ENCODE assay signal across 8 cellular contexts in genomic region chr11:47552086-47552580, GRCh38. TPM values are rescaled to one million over a fixed set of nuclear protein-coding genes. Genes with fewer than 3 reads are reported as not detected.
A peak's percentile ranks its signal among the peaks of the same experiment; 100 is the strongest.
DNase-seq lines count a peak whose midpoint lies in the region; ATAC-seq and TF ChIP-seq lines count a peak whose summit lies in the region.

No MANE protein-coding gene starts in this region.

- peak overlapping the region; percentile 94 for H3K27ac Mint-ChIP-seq in activated CD8-positive, alpha-beta T cell treated with anti-CD3 and anti-CD28 coated beads, Interleukin-2, amount 10 ng/mL, durations not matched to agents 7 days and 5 days

- H3K27me3 Mint-ChIP-seq in activated CD8-positive, alpha-beta T cell treated with anti-CD3 and anti-CD28 coated beads, Interleukin-2, amount 10 ng/mL, durations not matched to agents 7 days and 5 days (ENCODE audit: low read depth) = no peaks in the 10 kb centered on the region

- H3K27ac ChIP-seq in ACC112 (ENCODE audit: low read depth, low read length) (peak overlapping the region; percentile 76), KMS-11 (peak overlapping the region; percentile 93), neutrophil (peak overlapping the region; percentile 93)

- peak overlapping the region; percentile 93 for H3K9ac ChIP-seq in KMS-11

- H3K9me3 ChIP-seq in neutrophil = no peaks in the 10 kb centered on the region

- H3K36me3 Mint-ChIP-seq in activated CD8-positive, alpha-beta T cell treated with anti-CD3 and anti-CD28 coated beads, Interleukin-2, amount 10 ng/mL, durations not matched to agents 7 days and 5 days (ENCODE audit: low read depth) = peaks cover 34% of the 10 kb centered on the region

- peak overlapping the region; percentile 82 for H3K4me2 ChIP-seq in KMS-11

- H3K4me1 ChIP-seq in ACC112 (ENCODE audit: control insufficient read depth, insufficient read depth, low read length, unreplicated experiment) (peaks cover 38% of the 10 kb centered on the region), KMS-11 (ENCODE audit: low read depth, poor library complexity, severe bottlenecking) (peaks cover 37% of the 10 kb centered on the region), neutrophil (ENCODE audit: control insufficient read depth in 1 of 2, insufficient read depth in 1 of 2, low read depth in 1 of 2, low read length in 1 of 2) (peaks cover 55 to 58% of the 10 kb centered on the region in 2 experiments)

- peak; percentile 4 for ATAC-seq in activated CD8-positive, alpha-beta T cell treated with anti-CD3 and anti-CD28 coated beads, Interleukin-2, amount 10 ng/mL, durations not matched to agents 7 days and 5 days
- ATAC-seq in HG03378 (IDR thresholded peaks at IDR 0.05; ENCODE audit: unreplicated experiment) = no peak

- H3K36me3 ChIP-seq in ACC112 (ENCODE audit: insufficient read depth, low read length) (no peaks in the 10 kb centered on the region), KMS-11 (ENCODE audit: insufficient read depth) (no peaks in the 10 kb centered on the region), neutrophil (no peaks in the 10 kb centered on the region)

- DNase-seq in GM12864 (ENCODE audit: low read depth) = no peak
- peak; percentile 39 for DNase-seq in activated CD8-positive, alpha-beta T cell treated with anti-CD3 and anti-CD28 coated beads, Interleukin-2, amount 10 ng/mL, durations not matched to agents 7 days and 5 days
- peak; percentile 13 for DNase-seq in foreskin melanocyte
- DNase-seq in COLO829 (ENCODE audit: low spot score) = no peak

- no peaks in the 10 kb centered on the region for H3K9me3 Mint-ChIP-seq in activated CD8-positive, alpha-beta T cell treated with anti-CD3 and anti-CD28 coated beads, Interleukin-2, amount 10 ng/mL, durations not matched to agents 7 days and 5 days (ENCODE audit: insufficient read depth)

- peaks cover 41% of the 10 kb centered on the region for H3K4me1 Mint-ChIP-seq in activated CD8-positive, alpha-beta T cell treated with anti-CD3 and anti-CD28 coated beads, Interleukin-2, amount 10 ng/mL, durations not matched to agents 7 days and 5 days (ENCODE audit: low read depth)

- H3K27me3 ChIP-seq in ACC112 (ENCODE audit: insufficient read depth, low read length) (no peaks in the 10 kb centered on the region), KMS-11 (ENCODE audit: insufficient read depth, low read depth) (no peaks in the 10 kb centered on the region), neutrophil (no peaks in the 10 kb centered on the region)

- H3K4me3 Mint-ChIP-seq in activated CD8-positive, alpha-beta T cell treated with anti-CD3 and anti-CD28 coated beads, Interleukin-2, amount 10 ng/mL, durations not matched to agents 7 days and 5 days = peak overlapping the region; percentile 95

- peaks cover 22% of the 10 kb centered on the region for H4K20me1 ChIP-seq in KMS-11 (ENCODE audit: insufficient read depth)

- H3K4me3 ChIP-seq in ACC112 (ENCODE audit: low read depth, low read length) (peak overlapping the region; percentile 97), GM12864 (ENCODE audit: low read depth, low read length) (peak overlapping the region; percentile 96), KMS-11 (IDR thresholded peaks at IDR 0.05; ENCODE audit: insufficient read depth, low read depth, low read length) (no peak overlapping the region), neutrophil (ENCODE audit: low read depth in 1 of 2, low read length in 1 of 2) (peak overlapping the region; percentile 92 to 98)

- no peak for TF ChIP-seq CTCF in GM12864 (IDR thresholded peaks at IDR 0.05; ENCODE audit: low read depth, low read length, missing control alignments)
- no peak for TF ChIP-seq CTCF in KMS-11 (conservative IDR thresholded peaks at IDR 0.05; ENCODE audit: low read depth, low read length)
- TF ChIP-seq CTCF in neutrophil (IDR thresholded peaks at IDR 0.05) = no peak

- H3K79me2 ChIP-seq in ACC112 (ENCODE audit: control insufficient read depth, insufficient read depth, low read length, unreplicated experiment) (peaks cover 57% of the 10 kb centered on the region), KMS-11 (ENCODE audit: insufficient read depth, low read depth) (peaks cover 56% of the 10 kb centered on the region)

- CTCF ChIA-PET in activated CD8-positive, alpha-beta T cell treated with anti-CD3 and anti-CD28 coated beads, Interleukin-2, amount 10 ng/mL, durations not matched to agents 7 days and 5 days (lab: Charles Lee) = interaction anchor here (0.5 to 3.5 kb wide), 13 partner anchors 10 to 399 kb away, joined by 3 to 49 read pairs (median 4); partner anchors contain the start of genes KBTBD4, NDUFS3 and PTPMT1

- no peak overlapping the region for H2AFZ ChIP-seq in ACC112 (ENCODE audit: low read length, unreplicated experiment)
- H2AFZ ChIP-seq in KMS-11 (ENCODE audit: low read depth) = peak overlapping the region; percentile 66

- POLR2A ChIA-PET in activated CD8-positive, alpha-beta T cell treated with anti-CD3 and anti-CD28 coated beads, Interleukin-2, amount 10 ng/mL, durations not matched to agents 7 days and 5 days (lab: Charles Lee) = interaction anchor here (0.7 to 3.8 kb wide), 5 partner anchors 13 to 191 kb away, joined by 3 to 33 read pairs (median 8); partner anchors contain the start of genes KBTBD4, NDUFS3 and PTPMT1

RNA-seq across cellular contexts. Expression of gene CELF1, which starts 0.8 kb away (rescaled TPM):
- 100 to 1,000 TPM; 104 to 111 TPM for total RNA-seq in activated CD8-positive, alpha-beta T cell treated with anti-CD3 and anti-CD28 coated beads, Interleukin-2, amount 10 ng/mL, durations not matched to agents 7 days and 5 days

RNA-seq across cellular contexts. Expression of gene PTPMT1, which starts 13.3 kb away (rescaled TPM):
- total RNA-seq in activated CD8-positive, alpha-beta T cell treated with anti-CD3 and anti-CD28 coated beads, Interleukin-2, amount 10 ng/mL, durations not matched to agents 7 days and 5 days = 10 to 100 TPM; 44.5 to 44.7 TPM

RNA-seq across cellular contexts. Expression of gene KBTBD4, which starts 26.6 kb away (rescaled TPM):
- 10 to 100 TPM; 17.7 to 20.7 TPM for total RNA-seq in activated CD8-positive, alpha-beta T cell treated with anti-CD3 and anti-CD28 coated beads, Interleukin-2, amount 10 ng/mL, durations not matched to agents 7 days and 5 days

RNA-seq across cellular contexts. Expression of gene NDUFS3, which starts 26.7 kb away (rescaled TPM):
- total RNA-seq in activated CD8-positive, alpha-beta T cell treated with anti-CD3 and anti-CD28 coated beads, Interleukin-2, amount 10 ng/mL, durations not matched to agents 7 days and 5 days = 100 to 1,000 TPM; 114 to 121 TPM

RNA-seq across cellular contexts. Expression of gene FAM180B, which starts 34.3 kb away (rescaled TPM):
- not detected for total RNA-seq in activated CD8-positive, alpha-beta T cell treated with anti-CD3 and anti-CD28 coated beads, Interleukin-2, amount 10 ng/mL, durations not matched to agents 7 days and 5 days

Comparison
In these comparisons a context has a peak if more than half of its experiments do, and no peak if none do; other contexts are left out.
1. DNase-seq: peak in activated CD8-positive, alpha-beta T cell treated with anti-CD3 and anti-CD28 coated beads, Interleukin-2, amount 10 ng/mL, durations not matched to agents 7 days and 5 days (single experiment) and foreskin melanocyte (single experiment); none in GM12864 (single experiment) and COLO829 (single experiment).
2. Peak in every context shown above with its lines, with median percentiles within 50 percentile points of each other: H3K27ac ChIP-seq.